ENCODE assay signal across 8 cellular contexts in the genomic region with DNA sequence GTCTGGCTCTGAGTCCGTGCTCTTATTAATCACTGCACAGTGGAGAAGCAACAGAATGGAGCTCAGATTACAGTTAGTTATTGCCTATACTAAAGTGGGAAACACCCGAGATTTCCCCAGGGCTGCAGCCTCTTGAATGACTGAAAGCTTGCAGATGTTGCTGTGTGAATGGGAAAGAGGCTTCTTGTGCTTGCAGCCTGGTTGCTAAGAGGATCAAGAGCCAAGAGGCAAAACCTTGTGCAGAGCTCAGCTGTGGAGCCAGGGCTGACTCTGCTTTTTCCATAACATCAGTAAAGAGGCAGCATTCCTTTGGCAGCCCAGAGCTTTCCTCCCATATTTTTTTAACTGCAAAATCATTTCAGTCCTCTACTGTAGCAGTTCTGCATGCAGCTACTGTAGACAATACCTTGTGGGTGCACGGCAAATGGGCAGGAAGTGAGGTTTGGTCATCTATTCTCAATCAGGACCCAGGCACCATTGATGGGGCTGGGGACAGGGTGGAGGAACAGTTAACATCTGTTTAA.
DNase-seq lines count a peak whose midpoint lies in the region; ATAC-seq and TF ChIP-seq lines count a peak whose summit lies in the region.

No MANE protein-coding gene starts in this region.

- no peaks in the 10 kb centered on the region for H3K27me3 ChIP-seq in WERI-Rb-1 (ENCODE audit: insufficient read depth, low read depth, severe bottlenecking)
- H3K27me3 ChIP-seq in left lung: no peaks in the 10 kb centered on the region

- no peak overlapping the region for H3K4me3 ChIP-seq in WERI-Rb-1 (ENCODE audit: low read depth, low read length)
- no peak overlapping the region for H3K4me3 ChIP-seq in left lung

- TF ChIP-seq CTCF in WERI-Rb-1 (IDR thresholded peaks at IDR 0.05; ENCODE audit: low read depth, low read length) (no peak), left lung (IDR thresholded peaks at IDR 0.05) (no peak)

- H3K9me3 ChIP-seq in WERI-Rb-1 (ENCODE audit: severe bottlenecking): peaks cover 14% of the 10 kb centered on the region
- H3K9me3 ChIP-seq in left lung: peaks cover 4 to 15% of the 10 kb centered on the region in 2 donors

- H3K27ac ChIP-seq in WERI-Rb-1 (no peak overlapping the region), left lung (no peak overlapping the region)

- H3K4me1 ChIP-seq in left lung: no peaks in the 10 kb centered on the region

- DNase-seq in WERI-Rb-1: peak; percentile 41
- peak in 1 of 2 donors; percentile 58 for DNase-seq in left lung
- DNase-seq in kidney glomerular epithelial cell (lab: John Stamatoyannopoulos, UW): no peak
- no peak for DNase-seq in activated CD8-positive, alpha-beta memory T cell treated with anti-CD3 and anti-CD28 coated beads for 24 hours
- no peak for DNase-seq in islet precursor cell
- DNase-seq in activated gamma-delta T cell treated with Interleukin-2 at 50 U/mL for 16 hours: no peak

- intact Hi-C loops in left lung (cut with DNase I): no loop called here

- no peaks in the 10 kb centered on the region for H3K36me3 ChIP-seq in WERI-Rb-1
- H3K36me3 ChIP-seq in left lung: peaks cover 0 to 21% of the 10 kb centered on the region in 2 donors

- ATAC-seq in GM18498 (IDR thresholded peaks at IDR 0.05; ENCODE audit: unreplicated experiment): peak; percentile 69
- peak; percentile 68 for ATAC-seq in HG02884 (IDR thresholded peaks at IDR 0.05; ENCODE audit: unreplicated experiment)
- peak; percentile 89 for ATAC-seq in left lung
